Comparison of ENCODE assay signal across 28 cellular contexts in genomic region chr4:124868495-124868894, GRCh38.
DNase-seq lines count a peak whose midpoint lies in the region; ATAC-seq, FAIRE-seq and TF ChIP-seq lines count a peak whose summit lies in the region.
"Had no signal": no experiment of that assay in that cellular context is flagged by ENCODE, and none has a peak within 500 bp of the region (broad histone marks: within the 10 kb centered on the region; RNA-seq: fewer than 3 reads in every experiment).

No MANE protein-coding gene starts in this region.

- ATAC-seq in left lung (peak; percentile 17), GM18861 (IDR thresholded peaks at IDR 0.05; ENCODE audit: unreplicated experiment) (no peak)

- no peak overlapping the region for H3K9ac ChIP-seq in astrocyte (ENCODE audit: low read length)

- no peak for FAIRE-seq in astrocyte (lab: Jason Lieb, UNC)
- FAIRE-seq in GM12891 (lab: Jason Lieb, UNC), result no peak
- FAIRE-seq: GM18507, H54, HTR-8/SVneo had no signal

- H4K20me1 ChIP-seq in astrocyte (ENCODE audit: insufficient read depth, low read length), result no peaks in the 10 kb centered on the region

- H3K36me3 Mint-ChIP-seq in astrocyte (ENCODE audit: low read depth, unreplicated experiment) (no peaks in the 10 kb centered on the region), chondrocyte (ENCODE audit: low read depth) (no peaks in the 10 kb centered on the region)
- H3K36me3 Mint-ChIP-seq: CD14-positive monocyte; CD8-positive, alpha-beta memory T cell had no signal

- TF ChIP-seq POLR2A in GM12891 (IDR thresholded peaks at IDR 0.05; ENCODE audit: low read depth, low read length), result no peak

- H3K27me3 Mint-ChIP-seq in astrocyte (ENCODE audit: low read depth, unreplicated experiment), result no peaks in the 10 kb centered on the region
- H3K27me3 Mint-ChIP-seq in chondrocyte (ENCODE audit: low read depth), result no peaks in the 10 kb centered on the region
- H3K27me3 Mint-ChIP-seq: B cell; CD8-positive, alpha-beta memory T cell had no signal

- TF ChIP-seq CTCF in astrocyte (IDR thresholded peaks at IDR 0.05; ENCODE audit: insufficient read depth, low read depth, low read length) (no peak), chondrocyte (IDR thresholded peaks at IDR 0.05) (no peak), left lung (IDR thresholded peaks at IDR 0.05) (no peak), GM10248 (IDR thresholded peaks at IDR 0.05; ENCODE audit: control extremely low read depth, extremely low read depth, low read depth, missing control alignments) (no peak)

- H3K4me2 ChIP-seq in astrocyte (ENCODE audit: low read length), result no peak overlapping the region

- no peak overlapping the region for H3K4me3 Mint-ChIP-seq in astrocyte (ENCODE audit: unreplicated experiment)
- no peak overlapping the region for H3K4me3 Mint-ChIP-seq in chondrocyte (ENCODE audit: unreplicated experiment)
- H3K4me3 Mint-ChIP-seq: B cell; CD14-positive monocyte; CD8-positive, alpha-beta memory T cell had no signal

- H3K27me3 ChIP-seq in astrocyte (ENCODE audit: insufficient read depth, low read length) (no peaks in the 10 kb centered on the region), left lung (no peaks in the 10 kb centered on the region)
- H3K27me3 ChIP-seq: Peyer's patch had no signal

- H3K4me1 Mint-ChIP-seq in astrocyte (ENCODE audit: low read depth, unreplicated experiment) (peaks cover 5% of the 10 kb centered on the region), chondrocyte (ENCODE audit: low read depth) (peaks cover 50% of the 10 kb centered on the region)
- H3K4me1 Mint-ChIP-seq: B cell; CD14-positive monocyte; CD8-positive, alpha-beta memory T cell had no signal

- H3K4me3 ChIP-seq in astrocyte (ENCODE audit: insufficient read depth, low read depth, low read length) (no peak overlapping the region), left lung (no peak overlapping the region)
- H3K4me3 ChIP-seq: Peyer's patch, SK-N-MC had no signal

- POLR2A ChIA-PET in GM10248 (lab: Yijun Ruan, JAX), result no interaction called here

- intact Hi-C loops in left lung (cut with DNase I), result no loop called here

- no peaks in the 10 kb centered on the region for H3K9me3 ChIP-seq in astrocyte (ENCODE audit: insufficient read depth, low read depth, low read length)
- no peaks in the 10 kb centered on the region for H3K9me3 ChIP-seq in left lung
- H3K9me3 ChIP-seq: Peyer's patch had no signal

- H2AFZ ChIP-seq in astrocyte (ENCODE audit: low read depth, low read length), result no peak overlapping the region

- CTCF ChIA-PET in GM10248 (lab: Yijun Ruan, JAX), result no interaction called here

- H3K4me1 ChIP-seq in astrocyte (ENCODE audit: insufficient read depth, low read length) (no peaks in the 10 kb centered on the region), left lung (no peaks in the 10 kb centered on the region)
- H3K4me1 ChIP-seq: Peyer's patch had no signal

- H3K36me3 ChIP-seq in astrocyte (ENCODE audit: insufficient read depth, low read length) (no peaks in the 10 kb centered on the region), left lung (no peaks in the 10 kb centered on the region)
- H3K36me3 ChIP-seq: Peyer's patch had no signal

- H3K79me2 ChIP-seq in astrocyte (ENCODE audit: insufficient read depth, low read length), result no peaks in the 10 kb centered on the region

- H3K9me3 Mint-ChIP-seq in astrocyte (ENCODE audit: unreplicated experiment) (no peaks in the 10 kb centered on the region), chondrocyte (ENCODE audit: low read depth) (peaks cover 6% of the 10 kb centered on the region)

- DNase-seq in astrocyte (ENCODE audit: low read depth) (no peak), chondrocyte (ENCODE audit: low spot score) (no peak), left lung (no peak), smooth muscle cell of the brain vasculature (ENCODE audit: low read depth, low spot score) (peak; percentile 4), C1 segment of cervical spinal cord (lab: John Stamatoyannopoulos, UW) (no peak), GM12891 (ENCODE audit: insufficient read length, low spot score) (no peak), GM10248 (ENCODE audit: extremely low spot score) (no peak)
- DNase-seq: CD8-positive, alpha-beta memory T cell; DMS 273 treated with DMSO at 0.1 percent for 48 hours; DND-41; KBM-7; NCI-H1092; NCI-H1436; NCI-H187; NCI-H2081 treated with DMSO at 0.1 percent for 48 hours; NCI-H2171; NCI-H226; NCI-H510A; NCI-H69; Peyer's patch; SIG-M5 had no signal

- H3K27ac Mint-ChIP-seq in astrocyte (ENCODE audit: unreplicated experiment) (peak overlapping the region; percentile 68), chondrocyte (ENCODE audit: unreplicated experiment) (peak overlapping the region; percentile 94)
- H3K27ac Mint-ChIP-seq: B cell; CD14-positive monocyte; CD8-positive, alpha-beta memory T cell had no signal

- no peak overlapping the region for H3K27ac ChIP-seq in astrocyte (ENCODE audit: low read depth, low read length)
- H3K27ac ChIP-seq in left lung, result no peak overlapping the region
- H3K27ac ChIP-seq: Peyer's patch, SK-N-MC had no signal

TF ChIP-seq in GM12891, 5 proteins besides CTCF, POLR2A, EP300 and RAD21:
- TF ChIP-seq POLR2AphosphoS5 (IDR thresholded peaks at IDR 0.05; ENCODE audit: low read depth, low read length) (no peak), POU2F2 (IDR thresholded peaks at IDR 0.05; ENCODE audit: low read depth, low read length) (no peak), TAF1 (IDR thresholded peaks at IDR 0.05; ENCODE audit: low read depth, low read length) (no peak), SPI1 (IDR thresholded peaks at IDR 0.05; ENCODE audit: low read depth, low read length) (no peak), PAX5 (IDR thresholded peaks at IDR 0.05; ENCODE audit: insufficient read depth, low read length, severe bottlenecking) (no peak)
TF ChIP-seq in GM12891: peak in this region for 0.
